Comparison of ENCODE assay signal across 18 cellular contexts in the genomic region with DNA sequence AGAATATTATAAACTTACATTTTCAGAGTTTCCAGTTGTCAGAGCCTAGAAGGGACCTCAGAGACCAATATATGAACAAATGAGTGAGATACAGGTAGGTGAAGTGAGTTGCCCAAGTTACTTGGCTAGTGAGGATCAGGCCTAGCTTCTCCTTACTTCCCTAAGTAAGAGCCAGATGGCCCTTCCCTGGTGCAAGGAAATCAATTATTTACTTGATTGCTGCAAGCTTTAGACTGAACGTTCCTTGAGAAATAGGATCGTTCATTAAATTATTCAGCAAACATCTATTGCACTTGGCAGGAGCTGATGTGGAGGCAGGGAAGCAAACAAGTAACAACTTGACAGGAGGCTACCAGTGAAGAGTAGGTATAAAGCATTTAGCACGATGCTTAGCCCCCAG.
A peak's percentile ranks its signal among the peaks of the same experiment; 100 is the strongest.
DNase-seq lines count a peak whose midpoint lies in the region; ATAC-seq, FAIRE-seq and TF ChIP-seq lines count a peak whose summit lies in the region.
"Had no signal": no experiment of that assay in that cellular context is flagged by ENCODE, and none has a peak within 500 bp of the region (broad histone marks: within the 10 kb centered on the region; RNA-seq: fewer than 3 reads in every experiment).

No MANE protein-coding gene starts in this region.

- H3K36me3 ChIP-seq in bronchial epithelial cell (ENCODE audit: control insufficient read depth, insufficient read depth, low read length) (no peaks in the 10 kb centered on the region), small intestine (ENCODE audit: control insufficient read depth in 2 of 2, insufficient read depth in 2 of 2, low read length in 2 of 2) (no peaks in the 10 kb centered on the region)

- DNase-seq in T-helper 17 cell: no peak
- peak; percentile 50 for DNase-seq in bronchial epithelial cell (ENCODE audit: low read depth)
- peak; percentile 10 for DNase-seq in mucosa of gallbladder (ENCODE audit: low spot score)
- DNase-seq in small intestine: peak; percentile 58
- no peak for DNase-seq in T-helper 2 cell treated with Interferon-gamma antibody and Interleukin-4, amounts not matched to agents 5 μg/mL and 100 μg/mL, for 36 hours (ENCODE audit: low spot score)
- DNase-seq: C1 segment of cervical spinal cord; CD4-positive, alpha-beta memory T cell; DMS79; GOT3; H9 had no signal

- TF ChIP-seq CTCF in bronchial epithelial cell (IDR thresholded peaks at IDR 0.05; ENCODE audit: insufficient read depth, low read length, severe bottlenecking): no peak

- H3K36me3 Mint-ChIP-seq in T-helper 17 cell (ENCODE audit: low read depth): no peaks in the 10 kb centered on the region
- H3K36me3 Mint-ChIP-seq in T-helper 2 cell treated with Interferon-gamma antibody and Interleukin-4, amounts not matched to agents 5 μg/mL and 100 μg/mL, for 36 hours (ENCODE audit: low read depth): no peaks in the 10 kb centered on the region

- H3K9me3 ChIP-seq in T-helper 17 cell (ENCODE audit: control insufficient read depth, low read length, poor library complexity, severe bottlenecking) (no peaks in the 10 kb centered on the region), small intestine (ENCODE audit: control insufficient read depth, low read depth) (no peaks in the 10 kb centered on the region)

- no peak overlapping the region for H3K27ac ChIP-seq in small intestine (ENCODE audit: low read depth in 1 of 2, low read length in 1 of 2)

- peak overlapping the region; percentile 35 for H3K27ac Mint-ChIP-seq in T-helper 17 cell
- H3K27ac Mint-ChIP-seq in T-helper 2 cell treated with Interferon-gamma antibody and Interleukin-4, amounts not matched to agents 5 μg/mL and 100 μg/mL, for 36 hours: no peak overlapping the region
- H3K27ac Mint-ChIP-seq: B cell; CD4-positive, alpha-beta memory T cell; H9 had no signal

- H3K27me3 ChIP-seq in bronchial epithelial cell (ENCODE audit: control insufficient read depth, insufficient read depth, low read length) (no peaks in the 10 kb centered on the region), small intestine (ENCODE audit: control insufficient read depth in 2 of 2, insufficient read depth in 2 of 2, low read length in 2 of 2) (peaks cover 0 to 2% of the 10 kb centered on the region in 2 donors)

- ATAC-seq in T-helper 17 cell (no peak), HG03442 (IDR thresholded peaks at IDR 0.05; ENCODE audit: unreplicated experiment) (no peak), GM21447 (IDR thresholded peaks at IDR 0.05; ENCODE audit: unreplicated experiment) (no peak)
- ATAC-seq: GM12878, HepG2 had no signal

- no peaks in the 10 kb centered on the region for H3K4me1 ChIP-seq in small intestine (ENCODE audit: control insufficient read depth in 2 of 2, insufficient read depth in 1 of 2, low read depth in 1 of 2, low read length in 1 of 2)

- 10 to 56% (median 42%) methylated on average over 3 of the region's 3 CpGs for WGBS in small intestine, 3 donors

- no peak overlapping the region for H3K4me3 Mint-ChIP-seq in T-helper 17 cell
- H3K4me3 Mint-ChIP-seq in T-helper 2 cell treated with Interferon-gamma antibody and Interleukin-4, amounts not matched to agents 5 μg/mL and 100 μg/mL, for 36 hours: no peak overlapping the region
- H3K4me3 Mint-ChIP-seq: B cell; CD4-positive, alpha-beta memory T cell; H9 had no signal

- no peaks in the 10 kb centered on the region for H3K4me1 Mint-ChIP-seq in T-helper 17 cell
- H3K4me1 Mint-ChIP-seq in T-helper 2 cell treated with Interferon-gamma antibody and Interleukin-4, amounts not matched to agents 5 μg/mL and 100 μg/mL, for 36 hours (ENCODE audit: low read depth): no peaks in the 10 kb centered on the region

- no peaks in the 10 kb centered on the region for H3K9me3 Mint-ChIP-seq in T-helper 2 cell treated with Interferon-gamma antibody and Interleukin-4, amounts not matched to agents 5 μg/mL and 100 μg/mL, for 36 hours
- H3K9me3 Mint-ChIP-seq: CD4-positive, alpha-beta memory T cell had no signal

- H3K4me3 ChIP-seq in bronchial epithelial cell (ENCODE audit: low read depth, low read length): no peak overlapping the region
- H3K4me3 ChIP-seq in small intestine (ENCODE audit: low read depth in 1 of 2, low read length in 2 of 2): no peak overlapping the region
- H3K4me3 ChIP-seq: GM12878 had no signal

- H3K27me3 Mint-ChIP-seq in T-helper 17 cell: no peaks in the 10 kb centered on the region
- H3K27me3 Mint-ChIP-seq in T-helper 2 cell treated with Interferon-gamma antibody and Interleukin-4, amounts not matched to agents 5 μg/mL and 100 μg/mL, for 36 hours (ENCODE audit: low read depth): peaks cover 3% of the 10 kb centered on the region
- H3K27me3 Mint-ChIP-seq: B cell; CD4-positive, alpha-beta memory T cell had no signal

- FAIRE-seq in bronchial epithelial cell (lab: Jason Lieb, UNC): no peak
- no peak for FAIRE-seq in small intestine (lab: Jason Lieb, UNC)
- FAIRE-seq: A204.1, GM12878, GM18507, HepG2, HTR-8/SVneo had no signal

Comparison
In these comparisons a context has a peak if more than half of its experiments do, and no peak if none do; other contexts are left out.
1. DNase-seq: peak in bronchial epithelial cell (single experiment), mucosa of gallbladder (single experiment) and small intestine (single experiment); none in T-helper 17 cell (0 of 3) and T-helper 2 cell treated with Interferon-gamma antibody and Interleukin-4, amounts not matched to agents 5 μg/mL and 100 μg/mL, for 36 hours (single experiment).